In the genomic region with DNA sequence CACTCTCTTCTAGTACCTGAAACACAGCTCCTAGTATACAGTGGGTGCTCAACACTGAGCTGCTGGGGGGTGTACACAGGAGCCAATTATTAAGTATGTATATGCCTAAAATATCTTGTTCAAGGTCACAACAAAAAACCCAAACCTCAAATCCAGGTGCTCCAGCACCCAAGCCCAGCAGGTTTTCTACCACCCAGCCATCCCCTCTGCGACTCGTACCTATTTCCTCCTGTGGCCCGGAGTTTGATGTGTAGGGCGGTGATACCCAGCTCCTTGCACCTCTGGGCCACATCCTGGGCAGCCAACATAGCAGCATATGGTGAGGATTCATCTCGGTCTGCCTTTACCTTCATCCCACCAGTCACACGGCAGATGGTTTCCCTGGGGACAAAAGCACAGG, we compare ENCODE assay signal across 1 cellular context.
TF ChIP-seq lines count a peak whose summit lies in the region.

No MANE protein-coding gene starts in this region.

TF ChIP-seq in WTC11, 78 proteins besides CTCF, POLR2A, EP300 and RAD21 (continued from another document):
- TF ChIP-seq, protein P1, sequence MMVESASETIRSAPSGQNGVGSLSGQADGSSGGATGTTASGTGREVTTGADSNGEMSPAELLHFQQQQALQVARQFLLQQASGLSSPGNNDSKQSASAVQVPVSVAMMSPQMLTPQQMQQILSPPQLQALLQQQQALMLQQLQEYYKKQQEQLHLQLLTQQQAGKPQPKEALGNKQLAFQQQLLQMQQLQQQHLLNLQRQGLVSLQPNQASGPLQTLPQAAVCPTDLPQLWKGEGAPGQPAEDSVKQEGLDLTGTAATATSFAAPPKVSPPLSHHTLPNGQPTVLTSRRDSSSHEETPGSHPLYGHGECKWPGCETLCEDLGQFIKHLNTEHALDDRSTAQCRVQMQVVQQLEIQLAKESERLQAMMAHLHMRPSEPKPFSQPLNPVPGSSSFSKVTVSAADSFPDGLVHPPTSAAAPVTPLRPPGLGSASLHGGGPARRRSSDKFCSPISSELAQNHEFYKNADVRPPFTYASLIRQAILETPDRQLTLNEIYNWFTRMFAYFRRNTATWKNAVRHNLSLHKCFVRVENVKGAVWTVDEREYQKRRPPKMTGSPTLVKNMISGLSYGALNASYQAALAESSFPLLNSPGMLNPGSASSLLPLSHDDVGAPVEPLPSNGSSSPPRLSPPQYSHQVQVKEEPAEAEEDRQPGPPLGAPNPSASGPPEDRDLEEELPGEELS (CRISPR knock-in tag; IDR thresholded peaks at IDR 0.05), result no peak
- TF ChIP-seq TP53 (CRISPR knock-in tag; IDR thresholded peaks at IDR 0.05), result no peak
- no peak for TF ChIP-seq NR1H2 (CRISPR knock-in tag; IDR thresholded peaks at IDR 0.05)
- no peak for TF ChIP-seq FOXJ3 (CRISPR knock-in tag; IDR thresholded peaks at IDR 0.05; ENCODE audit: borderline replicate concordance)
- TF ChIP-seq GABPB1 (CRISPR knock-in tag; IDR thresholded peaks at IDR 0.05), result no peak
- TF ChIP-seq GRHL2 (CRISPR knock-in tag; IDR thresholded peaks at IDR 0.05; ENCODE audit: insufficient replicate concordance, severe bottlenecking), result no peak
- TF ChIP-seq, protein P2, sequence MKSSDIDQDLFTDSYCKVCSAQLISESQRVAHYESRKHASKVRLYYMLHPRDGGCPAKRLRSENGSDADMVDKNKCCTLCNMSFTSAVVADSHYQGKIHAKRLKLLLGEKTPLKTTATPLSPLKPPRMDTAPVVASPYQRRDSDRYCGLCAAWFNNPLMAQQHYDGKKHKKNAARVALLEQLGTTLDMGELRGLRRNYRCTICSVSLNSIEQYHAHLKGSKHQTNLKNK (CRISPR knock-in tag; IDR thresholded peaks at IDR 0.05), result no peak
- no peak for TF ChIP-seq FOXK1 (CRISPR knock-in tag; IDR thresholded peaks at IDR 0.05)
- TF ChIP-seq, protein P3, sequence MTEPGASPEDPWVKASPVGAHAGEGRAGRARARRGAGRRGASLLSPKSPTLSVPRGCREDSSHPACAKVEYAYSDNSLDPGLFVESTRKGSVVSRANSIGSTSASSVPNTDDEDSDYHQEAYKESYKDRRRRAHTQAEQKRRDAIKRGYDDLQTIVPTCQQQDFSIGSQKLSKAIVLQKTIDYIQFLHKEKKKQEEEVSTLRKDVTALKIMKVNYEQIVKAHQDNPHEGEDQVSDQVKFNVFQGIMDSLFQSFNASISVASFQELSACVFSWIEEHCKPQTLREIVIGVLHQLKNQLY (CRISPR knock-in tag; IDR thresholded peaks at IDR 0.05), result no peak
- no peak for TF ChIP-seq SMAD3 (CRISPR knock-in tag; IDR thresholded peaks at IDR 0.05; ENCODE audit: borderline replicate concordance)
- TF ChIP-seq PRRX2 (CRISPR knock-in tag; IDR thresholded peaks at IDR 0.05), result no peak
- TF ChIP-seq ZNF232 (CRISPR knock-in tag; IDR thresholded peaks at IDR 0.05), result no peak
- TF ChIP-seq SP1 (CRISPR knock-in tag; conservative IDR thresholded peaks at IDR 0.05), result no peak
- TF ChIP-seq, protein P4, sequence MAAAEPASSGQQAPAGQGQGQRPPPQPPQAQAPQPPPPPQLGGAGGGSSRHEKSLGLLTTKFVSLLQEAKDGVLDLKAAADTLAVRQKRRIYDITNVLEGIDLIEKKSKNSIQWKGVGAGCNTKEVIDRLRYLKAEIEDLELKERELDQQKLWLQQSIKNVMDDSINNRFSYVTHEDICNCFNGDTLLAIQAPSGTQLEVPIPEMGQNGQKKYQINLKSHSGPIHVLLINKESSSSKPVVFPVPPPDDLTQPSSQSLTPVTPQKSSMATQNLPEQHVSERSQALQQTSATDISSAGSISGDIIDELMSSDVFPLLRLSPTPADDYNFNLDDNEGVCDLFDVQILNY (CRISPR knock-in tag; IDR thresholded peaks at IDR 0.05), result no peak
